ENCODE assay signal across 15 cellular contexts in genomic region chr11:119889728-119890280, GRCh38.
A peak's percentile ranks its signal among the peaks of the same experiment; 100 is the strongest.
DNase-seq lines count a peak whose midpoint lies in the region; ATAC-seq and TF ChIP-seq lines count a peak whose summit lies in the region.
"Had no signal": no experiment of that assay in that cellular context is flagged by ENCODE, and none has a peak within 500 bp of the region (broad histone marks: within the 10 kb centered on the region; RNA-seq: fewer than 3 reads in every experiment).

No MANE protein-coding gene starts in this region.

- no peaks in the 10 kb centered on the region for H3K79me1 ChIP-seq in neuronal stem cell (ENCODE audit: low read depth, low read length)

- H3K9ac ChIP-seq in SK-N-SH (no peak overlapping the region), neuronal stem cell (ENCODE audit: low read depth, low read length, poor library complexity) (no peak overlapping the region)

- H2AFZ ChIP-seq in SK-N-SH (ENCODE audit: low read depth) (no peak overlapping the region), neuronal stem cell (ENCODE audit: low read length) (no peak overlapping the region)

- no peaks in the 10 kb centered on the region for H3K9me3 ChIP-seq in SK-N-SH
- no peaks in the 10 kb centered on the region for H3K9me3 ChIP-seq in upper lobe of right lung
- H3K9me3 ChIP-seq in neuronal stem cell (replicated peaks in 1 of 2; ENCODE audit: control insufficient read depth in 2 of 2, insufficient read depth in 1 of 2, low read depth in 1 of 2, low read length in 2 of 2): no peaks in the 10 kb centered on the region
- H3K9me3 ChIP-seq: A549, BE2C had no signal

- no peak overlapping the region for H2AK5ac ChIP-seq in neuronal stem cell (ENCODE audit: low read depth, low read length)

- no peak for TF ChIP-seq CTCF in SK-N-SH (IDR thresholded peaks at IDR 0.05)
- TF ChIP-seq CTCF in nephron progenitor cell (IDR thresholded peaks at IDR 0.05): no peak
- no peak for TF ChIP-seq CTCF in upper lobe of right lung (IDR thresholded peaks at IDR 0.05)

- H3K27me3 Mint-ChIP-seq in nephron progenitor cell (ENCODE audit: low read depth, poor library complexity): peaks cover 21% of the 10 kb centered on the region

- TF ChIP-seq EP300 in SK-N-SH (IDR thresholded peaks at IDR 0.05; ENCODE audit: borderline replicate concordance in 1 of 2, low read depth in 1 of 2, low read length in 1 of 2): 0 out of 4 replicates have a peak, but pooled peaks of 1 of the 2 experiments have one; percentile 36

- peak overlapping the region; percentile 50 for H3K4me3 Mint-ChIP-seq in nephron progenitor cell
- H3K4me3 Mint-ChIP-seq: CD8-positive, alpha-beta T cell had no signal

- no peaks in the 10 kb centered on the region for H3K79me2 ChIP-seq in SK-N-SH (ENCODE audit: insufficient read depth)

- H3K23ac ChIP-seq in neuronal stem cell (ENCODE audit: low read depth, low read length, poor library complexity): no peak overlapping the region

- H2BK12ac ChIP-seq in neuronal stem cell (ENCODE audit: low read length): no peak overlapping the region

- H3K18ac ChIP-seq in neuronal stem cell (ENCODE audit: low read length): no peak overlapping the region

- no peak overlapping the region for H3K27ac Mint-ChIP-seq in nephron progenitor cell
- H3K27ac Mint-ChIP-seq: CD8-positive, alpha-beta T cell had no signal

- peaks cover 52% of the 10 kb centered on the region for H3K4me1 Mint-ChIP-seq in nephron progenitor cell

- no peak overlapping the region for H4K91ac ChIP-seq in neuronal stem cell (ENCODE audit: low read depth, low read length, poor library complexity)

- H3K36me3 ChIP-seq in SK-N-SH (replicated peaks in 1 of 2; ENCODE audit: control insufficient read depth in 1 of 2, insufficient read depth in 2 of 2, low read length in 1 of 2) (no peaks in the 10 kb centered on the region), upper lobe of right lung (no peaks in the 10 kb centered on the region), neuronal stem cell (replicated peaks in 1 of 2; ENCODE audit: control insufficient read depth in 2 of 2, insufficient read depth in 2 of 2, low read length in 2 of 2) (no peaks in the 10 kb centered on the region)
- H3K36me3 ChIP-seq: BE2C had no signal

- H2BK5ac ChIP-seq in neuronal stem cell (ENCODE audit: low read length): no peak overlapping the region

- no peak overlapping the region for H3K4me3 ChIP-seq in SK-N-SH (ENCODE audit: low read depth in 2 of 2, low read length in 1 of 2)
- H3K4me3 ChIP-seq in upper lobe of right lung: no peak overlapping the region
- no peak overlapping the region for H3K4me3 ChIP-seq in neuronal stem cell (ENCODE audit: low read length in 2 of 2)
- H3K4me3 ChIP-seq: A549 had no signal

- no peak overlapping the region for H4K8ac ChIP-seq in neuronal stem cell (ENCODE audit: low read depth, low read length)

- CTCF ChIA-PET in SK-N-SH (lab: Yijun Ruan, JAX): interaction anchor here (0.8 to 6.2 kb wide), 11 partner anchors 11 to 217 kb away, joined by 3 to 46 read pairs (median 5); partner anchors contain the start of gene NECTIN1

- H3K9me3 Mint-ChIP-seq in nephron progenitor cell: no peaks in the 10 kb centered on the region
- H3K9me3 Mint-ChIP-seq: CD8-positive, alpha-beta T cell had no signal

- H2BK120ac ChIP-seq in neuronal stem cell (ENCODE audit: low read depth, low read length): no peak overlapping the region

- no peaks in the 10 kb centered on the region for H3K36me3 Mint-ChIP-seq in nephron progenitor cell (ENCODE audit: low read depth)
- H3K36me3 Mint-ChIP-seq: CD8-positive, alpha-beta T cell had no signal

- H3K4me2 ChIP-seq in SK-N-SH (no peak overlapping the region), neuronal stem cell (ENCODE audit: insufficient read depth, low read length, poor library complexity, severe bottlenecking) (no peak overlapping the region)
- H3K4me2 ChIP-seq: A549 had no signal

- 10% methylated on average over 2 of the region's 4 CpGs for WGBS in SK-N-SH (ENCODE audit: low lambda C conversion rate)
- WGBS in neuronal stem cell (ENCODE audit: extremely low coverage in 2 of 2, insufficient read length in 2 of 2, insufficient replicate concordance in 1 of 2), 2 donors: no CpG with 5 or more reads among the region's 4 CpGs

- no peaks in the 10 kb centered on the region for H3K9me2 ChIP-seq in SK-N-SH

- peak overlapping the region in 1 of 2 experiments; percentile 100; a peak in 2 of 4 replicates for H3K27ac ChIP-seq in SK-N-SH (ENCODE audit: low read depth in 2 of 2, low read length in 1 of 2)
- H3K27ac ChIP-seq in caudate nucleus (ENCODE audit: low read depth, low read length): peak overlapping the region; percentile 95
- H3K27ac ChIP-seq in upper lobe of right lung: no peak overlapping the region
- H3K27ac ChIP-seq in neuronal stem cell (replicated peaks; ENCODE audit: low read length): no peak overlapping the region
- H3K27ac ChIP-seq: A549, HL-60 had no signal

- no peaks in the 10 kb centered on the region for H3F3A ChIP-seq in SK-N-SH (replicated peaks; ENCODE audit: insufficient read depth)

- DNase-seq in SK-N-SH: peak; percentile 58
- no peak for DNase-seq in caudate nucleus (lab: John Stamatoyannopoulos, UW)
- DNase-seq in nephron progenitor cell: no peak
- peak; percentile 21 for DNase-seq in upper lobe of right lung
- no peak for DNase-seq in neuronal stem cell (ENCODE audit: low spot score)
- no peak for DNase-seq in activated CD4-positive, alpha-beta T cell treated with anti-CD3 and anti-CD28 coated beads, Interleukin-2, amount 50 U/mL, for 48 hours
- DNase-seq in stimulated activated CD8-positive, alpha-beta memory T cell treated with anti-CD3 and anti-CD28 coated beads, Interleukin-4, amount 100 ng/mL, for 48 hours: no peak
- DNase-seq: BE2C; CD8-positive, alpha-beta T cell; COR-L47; DMS153; GF-D8; HCEC 1CT had no signal

- intact Hi-C loops in upper lobe of right lung (cut with DNase I): no loop called here

- H3K4ac ChIP-seq in neuronal stem cell (ENCODE audit: low read length): no peak overlapping the region

- TF ChIP-seq RAD21 in SK-N-SH (IDR thresholded peaks at IDR 0.05; ENCODE audit: low read length): no peak; the same call in 1 of the 2 replicates

- POLR2A ChIA-PET in SK-N-SH (lab: Yijun Ruan, JAX): interaction anchor here (0.7 to 5.0 kb wide), 6 partner anchors 10 to 160 kb away, joined by 3 to 87 read pairs (median 23); partner anchors contain the start of gene NECTIN1

- no peak overlapping the region for H2BK15ac ChIP-seq in neuronal stem cell (ENCODE audit: low read length)

- H3K27me3 ChIP-seq in SK-N-SH (ENCODE audit: insufficient read depth) (peaks cover 16% of the 10 kb centered on the region), upper lobe of right lung (peaks cover 13% of the 10 kb centered on the region), neuronal stem cell (ENCODE audit: control insufficient read depth in 3 of 3, insufficient read depth in 3 of 3, low read depth in 1 of 3, low read length in 3 of 3) (peaks cover 0 to 44% (median 0%) of the 10 kb centered on the region in 3 experiments)
- H3K27me3 ChIP-seq: BE2C had no signal

- H3K4me1 ChIP-seq in SK-N-SH (ENCODE audit: control insufficient read depth in 1 of 2, insufficient read depth in 2 of 2, low read depth in 1 of 2, low read length in 1 of 2) (peaks cover 0 to 75% of the 10 kb centered on the region in 2 experiments; a peak in 2 of 4 replicates), upper lobe of right lung (no peaks in the 10 kb centered on the region), neuronal stem cell (ENCODE audit: control insufficient read depth in 2 of 2, insufficient read depth in 1 of 2, low read depth in 1 of 2, low read length in 2 of 2) (peaks cover 0 to 7% of the 10 kb centered on the region in 2 donors)
- H3K4me1 ChIP-seq: A549 had no signal

- H3K14ac ChIP-seq in neuronal stem cell (ENCODE audit: low read length): no peak overlapping the region

- ATAC-seq in upper lobe of right lung: no peak
- ATAC-seq: A549; CD8-positive, alpha-beta T cell had no signal

- no peaks in the 10 kb centered on the region for H4K20me1 ChIP-seq in SK-N-SH (ENCODE audit: insufficient read depth)

TF ChIP-seq in SK-N-SH, 30 proteins besides CTCF, POLR2A, EP300 and RAD21:
- peak; percentile 57 for TF ChIP-seq GATA2 (CRISPR knock-in tag; IDR thresholded peaks at IDR 0.05)
- TF ChIP-seq YY1 (IDR thresholded peaks at IDR 0.05; ENCODE audit: low read depth): no peak
- TF ChIP-seq FOXJ3 (CRISPR knock-in tag; IDR thresholded peaks at IDR 0.05): 0 out of 2 replicates have a peak, but pooled peaks have one; percentile 21
TF ChIP-seq in SK-N-SH: peak in this region for 2.

Comparison
In these comparisons a context has a peak if more than half of its experiments do, and no peak if none do; other contexts are left out.
1. DNase-seq: peak in SK-N-SH (single experiment) and upper lobe of right lung (single experiment); none in caudate nucleus (0 of 61), nephron progenitor cell (single experiment), neuronal stem cell (single experiment), activated CD4-positive, alpha-beta T cell treated with anti-CD3 and anti-CD28 coated beads, Interleukin-2, amount 50 U/mL, for 48 hours (0 of 2) and stimulated activated CD8-positive, alpha-beta memory T cell treated with anti-CD3 and anti-CD28 coated beads, Interleukin-4, amount 100 ng/mL, for 48 hours (single experiment).